11 cellular contexts compared by ENCODE assay signal in genomic region chr9:129761293-129761900, GRCh38. TPM values are rescaled to one million over a fixed set of nuclear protein-coding genes. Genes with fewer than 3 reads are reported as not detected.
DNase-seq lines count a peak whose midpoint lies in the region; FAIRE-seq and TF ChIP-seq lines count a peak whose summit lies in the region.
"Had no signal": no experiment of that assay in that cellular context is flagged by ENCODE, and none has a peak within 500 bp of the region (broad histone marks: within the 10 kb centered on the region; RNA-seq: fewer than 3 reads in every experiment).

No MANE protein-coding gene starts in this region.

- no peak overlapping the region for H3K4me3 Mint-ChIP-seq in endothelial cell (ENCODE audit: unreplicated experiment)
- H3K4me3 Mint-ChIP-seq: IgD-negative memory B cell had no signal

- H3K4me1 ChIP-seq in muscle layer of duodenum (ENCODE audit: control insufficient read depth in 1 of 2, insufficient read depth in 2 of 2, low read length in 2 of 2) (peaks cover 0 to 8% of the 10 kb centered on the region in 2 donors), urinary bladder (ENCODE audit: insufficient read depth) (no peaks in the 10 kb centered on the region)

- H3K9me3 ChIP-seq in muscle layer of duodenum (ENCODE audit: control insufficient read depth in 1 of 2, low read length in 2 of 2) = no peaks in the 10 kb centered on the region

- H3K27ac ChIP-seq in muscle layer of duodenum (ENCODE audit: low read length) = peak overlapping the region; percentile 60
- peak overlapping the region; percentile 31 for H3K27ac ChIP-seq in urinary bladder (ENCODE audit: low read depth)
- H3K27ac ChIP-seq: 22Rv1, cardiac muscle cell had no signal

- TF ChIP-seq CTCF in fibroblast of mammary gland (conservative IDR thresholded peaks at IDR 0.05; ENCODE audit: control insufficient read depth, insufficient read depth, low read depth, low read length) (no peak), endothelial cell (IDR thresholded peaks at IDR 0.05; ENCODE audit: unreplicated experiment) (no peak)

- H3K4me1 Mint-ChIP-seq in endothelial cell (ENCODE audit: unreplicated experiment) = peaks cover 3% of the 10 kb centered on the region

- DNase-seq in DMS53 (lab: John Stamatoyannopoulos, UW) = peak; percentile 51
- no peak for DNase-seq in DMS53 treated with DMSO at 0.1 percent for 48 hours (lab: John Stamatoyannopoulos, UW; ENCODE audit: unreplicated experiment)
- DNase-seq in fibroblast of mammary gland (ENCODE audit: low read depth) = peak; percentile 88
- no peak for DNase-seq in medulla oblongata (ENCODE audit: extremely low spot score)
- DNase-seq in endothelial cell (ENCODE audit: low spot score) = no peak
- DNase-seq in frontal cortex (ENCODE audit: low spot score in 2 of 2) = no peak

- peaks cover 3% of the 10 kb centered on the region for H3K27me3 Mint-ChIP-seq in endothelial cell (ENCODE audit: unreplicated experiment)

- H3K36me3 ChIP-seq in muscle layer of duodenum (ENCODE audit: control insufficient read depth in 1 of 2, insufficient read depth in 2 of 2, low read length in 2 of 2) (no peaks in the 10 kb centered on the region), urinary bladder (ENCODE audit: insufficient read depth) (no peaks in the 10 kb centered on the region)
- H3K36me3 ChIP-seq: cardiac muscle cell had no signal

- H3K27me3 ChIP-seq in muscle layer of duodenum (ENCODE audit: low read depth, low read length) = no peaks in the 10 kb centered on the region
- H3K27me3 ChIP-seq: cardiac muscle cell had no signal

- H3K27ac Mint-ChIP-seq in endothelial cell (ENCODE audit: unreplicated experiment) = no peak overlapping the region
- H3K27ac Mint-ChIP-seq: IgD-negative memory B cell had no signal

- no peaks in the 10 kb centered on the region for H3K36me3 Mint-ChIP-seq in endothelial cell (ENCODE audit: low read depth, unreplicated experiment)
- H3K36me3 Mint-ChIP-seq: IgD-negative memory B cell had no signal

- H3K4me3 ChIP-seq in fibroblast of mammary gland (ENCODE audit: control insufficient read depth, low read depth, low read length) = no peak overlapping the region
- peak overlapping the region in 1 of 2 donors; percentile 18 for H3K4me3 ChIP-seq in muscle layer of duodenum (ENCODE audit: low read depth in 1 of 2, low read length in 2 of 2)
- H3K4me3 ChIP-seq in urinary bladder (ENCODE audit: low read depth, low read length) = no peak overlapping the region
- H3K4me3 ChIP-seq: cardiac muscle cell had no signal

- WGBS in urinary bladder = 48% methylated on average over 11 of the region's 11 CpGs

- H3K9me3 Mint-ChIP-seq in endothelial cell (ENCODE audit: unreplicated experiment) = no peaks in the 10 kb centered on the region
- H3K9me3 Mint-ChIP-seq: IgD-negative memory B cell had no signal

- FAIRE-seq in frontal cortex (lab: Jason Lieb, UNC) = no peak

RNA-seq across cellular contexts. Expression of gene PTGES, which starts 8.6 kb away (rescaled TPM):
- 18.0 TPM for total RNA-seq in urinary bladder
- 26.8 TPM for polyA plus RNA-seq in urinary bladder
- total RNA-seq in endothelial cell (ENCODE audit: unreplicated experiment) = 0.15 TPM
- 3.7 TPM for total RNA-seq in frontal cortex
- polyA plus RNA-seq: IgD-negative memory B cell had no signal

RNA-seq across cellular contexts. Expression of gene TOR1B, which starts 41.6 kb away (rescaled TPM):
- 25.3 TPM for total RNA-seq in urinary bladder
- polyA plus RNA-seq in urinary bladder = 26.4 TPM
- 22.8 TPM for total RNA-seq in endothelial cell (ENCODE audit: unreplicated experiment)
- 38.3 TPM for total RNA-seq in frontal cortex

Comparison
In these comparisons a context has a peak if more than half of its experiments do, and no peak if none do; other contexts are left out.
1. DNase-seq: peak in DMS53 (single experiment) and fibroblast of mammary gland (single experiment); none in DMS53 treated with DMSO at 0.1 percent for 48 hours (single experiment), medulla oblongata (single experiment), endothelial cell (single experiment) and frontal cortex (0 of 2).